ENCODE assay signal across 33 cellular contexts in the genomic region with DNA sequence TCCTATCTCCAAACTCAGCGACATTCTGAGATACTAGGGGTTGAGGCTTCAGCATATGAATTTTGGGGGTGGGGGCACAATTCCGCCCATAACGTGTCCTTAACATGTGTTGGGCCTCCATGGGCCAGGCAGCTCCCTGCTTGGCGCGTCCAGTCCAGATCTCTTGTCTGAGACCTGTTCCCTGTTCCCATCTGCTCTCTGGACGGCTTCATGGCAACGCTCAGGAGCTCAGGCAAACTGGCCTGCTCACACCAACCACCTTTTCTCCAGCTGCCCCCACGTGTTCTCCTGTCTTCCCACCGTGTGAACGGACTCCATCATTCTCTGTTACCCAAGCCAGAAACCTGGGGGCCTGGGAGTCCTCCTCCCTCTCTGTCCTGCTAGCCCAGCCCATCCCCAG. TPM values are rescaled to one million over a fixed set of nuclear protein-coding genes. Genes with fewer than 3 reads are reported as not detected.
"Had no signal": no experiment of that assay in that cellular context is flagged by ENCODE, and none has a peak within 500 bp of the region (broad histone marks: within the 10 kb centered on the region; RNA-seq: fewer than 3 reads in every experiment).

No MANE protein-coding gene starts in this region.

- H3K36me3 Mint-ChIP-seq: activated naive CD8-positive, alpha-beta T cell; T-cell had no signal

- H3K4me3 ChIP-seq: body of pancreas, esophagus squamous epithelium, gastroesophageal sphincter had no signal

- H3K27me3 ChIP-seq: body of pancreas, gastroesophageal sphincter had no signal

- ATAC-seq: activated CD4-positive, CD25-positive, alpha-beta regulatory T cell treated with anti-CD3 and anti-CD28 coated beads, Interleukin-2, amount 50 U/mL, for 24 hours; activated CD8-positive, alpha-beta T cell treated with anti-CD3 and anti-CD28 coated beads for 36 hours; activated T-cell treated with anti-CD3 and anti-CD28 coated beads, Interleukin-2, amount 50 U/mL, for 4 hours; activated T-helper 17 cell treated with anti-CD3 and anti-CD28 coated beads, Interleukin-2, amount 50 U/mL, for 72 hours; body of pancreas; effector memory CD8-positive, alpha-beta T cell; gastroesophageal sphincter; T-cell had no signal

- H3K9me3 ChIP-seq: body of pancreas, esophagus squamous epithelium, gastroesophageal sphincter had no signal

- H3K4me1 ChIP-seq: esophagus squamous epithelium, gastroesophageal sphincter had no signal

- H3K4me3 Mint-ChIP-seq: activated B cell treated with CpG ODN at 0.5 μM for 24 hours; activated CD8-positive, alpha-beta T cell treated with anti-CD3 and anti-CD28 coated beads for 36 hours; activated naive CD8-positive, alpha-beta T cell; activated T-cell treated with anti-CD3 and anti-CD28 coated beads, Interleukin-2, amount 50 U/mL, for 4 hours; activated T-helper 17 cell treated with anti-CD3 and anti-CD28 coated beads, Interleukin-2, amount 50 U/mL, for 72 hours; T-cell; T-helper 1 cell treated with Interleukin-12 subunit alpha and Interleukin-12 subunit beta and Interleukin-4 antibody, amounts not matched to agents 30 μg/mL and 1 μg/mL, for 36 hours; T-helper 2 cell treated with Interferon-gamma antibody and Interleukin-4, amounts not matched to agents 5 μg/mL and 100 μg/mL, for 36 hours had no signal

- DNase-seq: activated B cell treated with CpG ODN at 0.5 μM for 24 hours; activated CD4-positive, alpha-beta T cell treated with anti-CD3 and anti-CD28 coated beads for 48 hours; activated CD4-positive, alpha-beta T cell treated with anti-CD3 and anti-CD28 coated beads, Interleukin-2, amount 50 U/mL, for 1 hour; activated CD4-positive, alpha-beta T cell treated with anti-CD3 and anti-CD28 coated beads, Interleukin-2, amount 50 U/mL, for 48 hours; activated CD8-positive, alpha-beta memory T cell treated with anti-CD3 and anti-CD28 coated beads for 24 hours; activated CD8-positive, alpha-beta T cell treated with anti-CD3 and anti-CD28 coated beads for 36 hours; activated effector memory CD4-positive, alpha-beta T cell treated with Interleukin-2 at 50 U/mL for 16 hours; activated gamma-delta T cell treated with Interleukin-2 at 50 U/mL for 16 hours; activated naive CD4-positive, alpha-beta T cell treated with anti-CD3 and anti-CD28 coated beads, Interleukin-2, amount 50 U/mL, for 16 hours; activated naive CD4-positive, alpha-beta T cell treated with Interleukin-2 at 50 U/mL for 16 hours; activated T-cell treated with anti-CD3 and anti-CD28 coated beads, Interleukin-2, amount 50 U/mL, for 4 hours; amniotic stem cell; anterior cingulate cortex; body of pancreas; caudate nucleus; cortex of kidney; dermis blood vessel endothelial cell; effector CD4-positive, alpha-beta T cell; effector memory CD8-positive, alpha-beta T cell; esophagus squamous epithelium; SW 1271; T-cell; T1000; WERI-Rb-1 had no signal

- H3K9me3 Mint-ChIP-seq: activated B cell treated with CpG ODN at 0.5 μM for 24 hours; activated CD8-positive, alpha-beta T cell treated with anti-CD3 and anti-CD28 coated beads for 36 hours; activated T-cell treated with anti-CD3 and anti-CD28 coated beads, Interleukin-2, amount 50 U/mL, for 4 hours; activated T-helper 17 cell treated with anti-CD3 and anti-CD28 coated beads, Interleukin-2, amount 50 U/mL, for 72 hours; effector memory CD8-positive, alpha-beta T cell; T-cell; T-helper 1 cell treated with Interleukin-12 subunit alpha and Interleukin-12 subunit beta and Interleukin-4 antibody, amounts not matched to agents 30 μg/mL and 1 μg/mL, for 36 hours; T-helper 2 cell treated with Interferon-gamma antibody and Interleukin-4, amounts not matched to agents 5 μg/mL and 100 μg/mL, for 36 hours had no signal

- H3K36me3 ChIP-seq: esophagus squamous epithelium, gastroesophageal sphincter, WERI-Rb-1 had no signal

- H3K27ac Mint-ChIP-seq: activated B cell treated with CpG ODN at 0.5 μM for 24 hours; activated CD8-positive, alpha-beta T cell treated with anti-CD3 and anti-CD28 coated beads for 36 hours; activated naive CD8-positive, alpha-beta T cell; activated T-helper 17 cell treated with anti-CD3 and anti-CD28 coated beads, Interleukin-2, amount 50 U/mL, for 72 hours; effector memory CD8-positive, alpha-beta T cell; T-helper 1 cell treated with Interleukin-12 subunit alpha and Interleukin-12 subunit beta and Interleukin-4 antibody, amounts not matched to agents 30 μg/mL and 1 μg/mL, for 36 hours; T-helper 2 cell treated with Interferon-gamma antibody and Interleukin-4, amounts not matched to agents 5 μg/mL and 100 μg/mL, for 36 hours had no signal

- H3K27ac ChIP-seq: epithelial cell of prostate, esophagus squamous epithelium, gastroesophageal sphincter, WERI-Rb-1 had no signal

- FAIRE-seq: colon had no signal

RNA-seq across cellular contexts. Expression of gene ACKR3, which starts 36.4 kb away (rescaled TPM):
- total RNA-seq: fibroblast of villous mesenchyme had no signal
